26 cellular contexts compared by ENCODE assay signal in the genomic region with DNA sequence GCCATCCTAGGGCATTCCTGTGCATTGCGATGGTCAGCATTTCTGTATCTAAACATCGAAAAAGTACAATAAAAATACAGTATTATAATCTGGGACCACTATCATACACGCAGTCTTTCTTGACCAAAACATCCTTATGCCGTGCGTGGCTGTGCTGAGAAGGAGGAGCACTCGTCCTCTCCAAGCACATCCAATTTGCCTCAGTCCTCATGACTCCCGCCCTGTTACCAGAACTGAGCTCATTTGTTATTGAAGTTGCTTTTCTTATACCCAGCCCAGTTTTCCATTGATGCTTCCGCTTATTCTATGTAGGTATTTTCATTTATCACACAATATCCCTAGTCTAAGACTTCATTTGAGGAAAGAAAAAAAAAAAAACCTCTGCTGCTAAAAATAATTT.
A peak's percentile ranks its signal among the peaks of the same experiment; 100 is the strongest.
DNase-seq lines count a peak whose midpoint lies in the region; TF ChIP-seq lines count a peak whose summit lies in the region.
"Had no signal": no experiment of that assay in that cellular context is flagged by ENCODE, and none has a peak within 500 bp of the region (broad histone marks: within the 10 kb centered on the region; RNA-seq: fewer than 3 reads in every experiment).

No MANE protein-coding gene starts in this region.

- H3K4me1 ChIP-seq in OCI-LY7 (ENCODE audit: insufficient read depth, low read length, poor library complexity, severe bottlenecking) (peaks cover 84% of the 10 kb centered on the region), muscle layer of duodenum (ENCODE audit: control insufficient read depth in 1 of 2, insufficient read depth in 2 of 2, low read length in 2 of 2) (peaks cover 0 to 20% of the 10 kb centered on the region in 2 donors), skeletal muscle satellite cell (ENCODE audit: control insufficient read depth, insufficient read depth, low read length) (peaks cover 53% of the 10 kb centered on the region)
- H3K4me1 ChIP-seq: ascending aorta, uterus had no signal

- no peak for TF ChIP-seq CTCF in GM12875 (IDR thresholded peaks at IDR 0.05; ENCODE audit: borderline replicate concordance, insufficient read depth, low read depth, low read length)
- no peak for TF ChIP-seq CTCF in OCI-LY7 (conservative IDR thresholded peaks at IDR 0.05; ENCODE audit: low read length)

- DNase-seq in OCI-LY7 (ENCODE audit: low spot score) (peak; percentile 62), kidney glomerular epithelial cell (lab: John Stamatoyannopoulos, UW) (no peak), NCI-H226 (no peak), hippocampal formation (lab: John Stamatoyannopoulos, UW) (no peak)
- no peak for DNase-seq in effector CD8-positive, alpha-beta T cell (lab: John Stamatoyannopoulos, UW)
- DNase-seq: activated CD4-positive, alpha-beta memory T cell treated with anti-CD3 and anti-CD28 coated beads, Interleukin-2, amount 10 ng/mL, durations not matched to agents 7 days and 5 days; activated naive CD4-positive, alpha-beta T cell treated with anti-CD3 and anti-CD28 coated beads for 36 hours; activated T-cell treated with anti-CD3 and anti-CD28 coated beads, Interleukin-2, amount 50 U/mL, for 1 hour; CD8-positive, alpha-beta T cell; DMS79; effector memory CD4-positive, alpha-beta T cell; glutamatergic neuron; GM23248; left ventricle myocardium superior; NCI-H1436 treated with DMSO at 0.1 percent for 48 hours; PC-3; SIG-M5; stimulated activated CD4-positive, alpha-beta T cell treated with anti-CD3 and anti-CD28 coated beads, Interleukin-2, amount 100 ng/mL, for 48 hours; T-helper 17 cell; uterus had no signal

- H3K9ac ChIP-seq in skeletal muscle satellite cell (ENCODE audit: low read depth, low read length): no peak overlapping the region
- H3K9ac ChIP-seq: GM23248 had no signal

- H3K4me2 ChIP-seq in OCI-LY7 (ENCODE audit: low read length) (peak overlapping the region; percentile 91), skeletal muscle satellite cell (ENCODE audit: low read length) (peak overlapping the region; percentile 70)

- H3K36me3 ChIP-seq in OCI-LY7 (ENCODE audit: insufficient read depth, low read length) (no peaks in the 10 kb centered on the region), muscle layer of duodenum (ENCODE audit: control insufficient read depth in 1 of 2, insufficient read depth in 2 of 2, low read length in 2 of 2) (no peaks in the 10 kb centered on the region), skeletal muscle satellite cell (ENCODE audit: insufficient read depth, low read length) (no peaks in the 10 kb centered on the region)
- H3K36me3 ChIP-seq: ascending aorta, uterus had no signal

- H3K27ac ChIP-seq in OCI-LY7 (ENCODE audit: low read depth, low read length, poor library complexity, severe bottlenecking) (peak overlapping the region; percentile 98), muscle layer of duodenum (ENCODE audit: low read length) (peak overlapping the region; percentile 55)
- H3K27ac ChIP-seq: ascending aorta, GM23248 had no signal

- H3K79me2 ChIP-seq in OCI-LY7 (ENCODE audit: insufficient read depth, low read depth, low read length): peaks cover 55% of the 10 kb centered on the region

- no peaks in the 10 kb centered on the region for H3K9me2 ChIP-seq in OCI-LY7 (ENCODE audit: insufficient read depth, low read length)

- no peaks in the 10 kb centered on the region for H4K20me1 ChIP-seq in OCI-LY7 (ENCODE audit: insufficient read depth, low read length)

- intact Hi-C loops in OCI-LY7 (cut with micrococcal nuclease; ENCODE audit: unreplicated experiment): loop anchor here (2.0 to 5.0 kb wide), 4 partner anchors 39 to 977 kb away; partner anchors contain the start of gene UBE2N

- H3K4me3 ChIP-seq in GM12875 (ENCODE audit: low read depth, low read length) (peak overlapping the region; percentile 42), OCI-LY7 (ENCODE audit: low read depth, low read length, poor library complexity, severe bottlenecking) (peak overlapping the region; percentile 70), muscle layer of duodenum (ENCODE audit: low read depth in 1 of 2, low read length in 2 of 2) (no peak overlapping the region), skeletal muscle satellite cell (ENCODE audit: low read length) (peak overlapping the region; percentile 23)
- H3K4me3 ChIP-seq: ascending aorta, GM23248, mucosa of descending colon, skin epidermis, uterus had no signal

- H3K9me3 ChIP-seq in OCI-LY7 (ENCODE audit: low read length) (no peaks in the 10 kb centered on the region), muscle layer of duodenum (ENCODE audit: control insufficient read depth in 1 of 2, low read length in 2 of 2) (no peaks in the 10 kb centered on the region), skeletal muscle satellite cell (replicated peaks; ENCODE audit: low read length) (no peaks in the 10 kb centered on the region)
- H3K9me3 ChIP-seq: ascending aorta, mucosa of descending colon, uterus had no signal

- H2AFZ ChIP-seq in OCI-LY7 (ENCODE audit: low read length): peak overlapping the region; percentile 87; the same call in 1 of the 2 replicates
- H2AFZ ChIP-seq: GM23248 had no signal

- POLR2A ChIA-PET in OCI-LY7 (lab: Charles Lee): interaction anchor here (0.7 to 10.0 kb wide), 23 partner anchors 8 to 654 kb away, joined by 3 to 238 read pairs (median 8); partner anchors contain the start of gene BTG1

- BruUV-seq in OCI-LY7 (replicated peaks; lab: Mats Ljungman, UMichigan): no TSS peak

- no peaks in the 10 kb centered on the region for H3K27me3 ChIP-seq in muscle layer of duodenum (ENCODE audit: low read depth, low read length)
- H3K27me3 ChIP-seq in skeletal muscle satellite cell (ENCODE audit: control insufficient read depth, insufficient read depth, low read length): no peaks in the 10 kb centered on the region
- H3K27me3 ChIP-seq: ascending aorta, uterus had no signal

- CTCF ChIA-PET in OCI-LY7 (lab: Charles Lee; ENCODE audit: unreplicated experiment): interaction anchor here (1.5 to 1.6 kb wide), 2 partner anchors 19 to 103 kb away, joined by 3 to 4 read pairs; no protein-coding TSS in a partner anchor

Comparison
In these comparisons a context has a peak if more than half of its experiments do, and no peak if none do; other contexts are left out.
1. H3K4me3 ChIP-seq: peak in GM12875 (single experiment), OCI-LY7 (single experiment) and skeletal muscle satellite cell (single experiment); none in muscle layer of duodenum (0 of 2).